Comparison of ENCODE assay signal across 1 cellular context in the genomic region with DNA sequence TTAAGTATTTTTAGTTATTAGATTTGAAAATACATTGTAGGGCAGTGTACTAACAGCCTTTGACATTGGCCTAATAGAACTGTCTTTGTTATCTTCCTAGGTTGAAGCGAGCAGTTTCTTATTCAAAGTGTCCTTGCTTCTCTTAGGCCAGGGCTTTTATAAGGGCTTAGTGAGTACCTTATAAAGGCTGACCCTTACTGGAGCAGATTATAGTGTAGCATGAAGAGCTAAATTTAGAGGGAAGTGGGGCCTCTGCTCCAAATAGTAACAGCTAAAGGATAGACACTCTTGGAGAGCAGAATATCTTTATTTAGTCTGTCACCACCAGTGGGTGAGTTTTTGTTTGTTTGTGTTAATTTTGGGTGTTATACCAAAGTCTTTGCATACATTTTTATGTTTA.
TF ChIP-seq lines count a peak whose summit lies in the region.

No MANE protein-coding gene starts in this region.

TF ChIP-seq in HepG2, 621 proteins besides CTCF, POLR2A, EP300 and RAD21:
- TF ChIP-seq, protein P1, sequence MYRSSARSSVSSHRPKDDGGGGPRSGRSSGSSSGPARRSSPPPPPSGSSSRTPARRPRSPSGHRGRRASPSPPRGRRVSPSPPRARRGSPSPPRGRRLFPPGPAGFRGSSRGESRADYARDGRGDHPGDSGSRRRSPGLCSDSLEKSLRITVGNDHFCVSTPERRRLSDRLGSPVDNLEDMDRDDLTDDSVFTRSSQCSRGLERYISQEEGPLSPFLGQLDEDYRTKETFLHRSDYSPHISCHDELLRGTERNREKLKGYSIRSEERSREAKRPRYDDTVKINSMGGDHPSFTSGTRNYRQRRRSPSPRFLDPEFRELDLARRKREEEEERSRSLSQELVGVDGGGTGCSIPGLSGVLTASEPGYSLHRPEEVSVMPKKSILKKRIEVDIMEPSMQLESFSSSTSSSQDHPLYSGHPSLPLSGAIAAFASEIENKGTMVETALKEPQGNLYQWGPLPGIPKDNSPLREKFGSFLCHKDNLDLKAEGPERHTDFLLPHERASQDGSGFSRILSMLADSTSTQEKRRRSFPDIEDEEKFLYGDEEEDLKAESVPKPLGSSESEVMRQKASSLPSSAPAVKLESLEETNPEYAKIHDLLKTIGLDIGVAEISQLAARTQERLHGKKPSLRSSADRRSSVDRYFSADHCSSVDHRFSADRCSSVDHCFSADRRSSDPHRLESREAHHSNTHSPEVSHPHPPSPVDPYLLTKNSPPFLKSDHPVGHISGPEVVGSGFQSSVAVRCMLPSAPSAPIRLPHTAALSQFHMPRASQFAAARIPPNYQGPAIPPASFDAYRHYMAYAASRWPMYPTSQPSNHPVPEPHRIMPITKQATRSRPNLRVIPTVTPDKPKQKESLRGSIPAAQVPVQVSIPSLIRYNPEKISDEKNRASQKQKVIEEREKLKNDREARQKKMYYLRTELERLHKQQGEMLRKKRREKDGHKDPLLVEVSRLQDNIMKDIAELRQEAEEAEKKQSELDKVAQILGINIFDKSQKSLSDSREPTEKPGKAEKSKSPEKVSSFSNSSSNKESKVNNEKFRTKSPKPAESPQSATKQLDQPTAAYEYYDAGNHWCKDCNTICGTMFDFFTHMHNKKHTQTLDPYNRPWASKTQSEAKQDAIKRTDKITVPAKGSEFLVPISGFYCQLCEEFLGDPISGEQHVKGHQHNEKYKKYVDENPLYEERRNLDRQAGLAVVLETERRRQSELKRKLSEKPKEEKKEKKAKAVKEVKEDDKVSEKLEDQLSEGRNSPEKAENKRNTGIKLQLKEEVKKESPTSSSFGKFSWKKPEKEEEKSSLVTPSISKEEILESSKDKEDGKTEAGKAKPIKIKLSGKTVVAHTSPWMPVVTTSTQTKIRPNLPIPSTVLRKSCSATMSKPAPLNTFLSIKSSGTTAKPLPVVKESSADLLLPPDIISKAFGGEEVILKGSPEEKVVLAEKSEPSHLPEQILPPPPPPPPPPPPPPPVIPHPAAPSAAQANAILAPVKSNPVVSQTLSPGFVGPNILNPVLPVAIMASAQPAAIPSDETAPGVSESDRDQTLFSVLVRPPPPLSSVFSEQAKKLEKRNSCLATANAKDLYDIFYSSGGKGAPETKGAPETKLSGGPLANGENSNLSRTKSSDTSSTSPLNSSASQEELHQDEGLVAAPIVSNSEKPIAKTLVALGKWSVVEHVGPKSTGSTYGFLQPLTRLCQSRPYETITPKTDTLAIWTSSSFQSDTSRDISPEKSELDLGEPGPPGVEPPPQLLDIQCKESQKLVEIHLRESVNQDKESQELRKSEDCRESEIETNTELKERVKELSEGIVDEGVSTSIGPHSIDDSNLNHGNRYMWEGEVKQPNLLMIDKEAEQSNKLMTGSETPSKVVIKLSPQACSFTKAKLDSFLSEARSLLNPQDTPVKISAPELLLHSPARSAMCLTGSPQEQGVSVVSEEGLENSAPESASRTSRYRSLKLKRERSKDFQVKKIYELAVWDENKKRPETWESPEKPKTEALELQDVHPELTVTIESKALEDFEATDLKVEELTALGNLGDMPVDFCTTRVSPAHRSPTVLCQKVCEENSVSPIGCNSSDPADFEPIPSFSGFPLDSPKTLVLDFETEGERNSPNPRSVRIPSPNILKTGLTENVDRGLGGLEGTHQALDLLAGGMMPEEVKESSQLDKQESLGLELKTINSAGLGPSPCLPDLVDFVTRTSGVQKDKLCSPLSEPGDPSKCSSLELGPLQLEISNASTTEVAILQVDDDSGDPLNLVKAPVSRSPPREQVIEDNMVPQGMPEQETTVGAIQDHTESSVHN (CRISPR knock-in tag; IDR thresholded peaks at IDR 0.05), result no peak
